Comparison of ENCODE assay signal across 1 cellular context in the genomic region with DNA sequence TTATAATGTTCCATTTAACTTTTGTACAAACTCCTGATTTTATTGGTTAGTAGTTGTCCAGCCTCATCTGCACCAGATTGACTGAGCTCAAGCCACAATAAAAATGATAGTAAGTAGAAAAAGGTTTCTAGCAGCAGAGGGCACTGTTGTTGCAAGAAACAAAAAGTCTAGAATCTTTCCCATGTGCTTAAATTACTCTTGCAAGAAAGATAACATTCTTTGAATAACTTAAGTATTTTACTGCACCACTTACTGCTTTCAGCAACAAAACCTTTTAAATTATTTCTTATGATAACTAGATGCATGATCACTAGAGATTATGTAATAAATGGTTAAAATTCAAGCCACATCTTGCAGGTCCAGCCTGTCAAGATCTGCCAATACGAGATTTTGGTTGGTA.
TF ChIP-seq lines count a peak whose summit lies in the region.

No MANE protein-coding gene starts in this region.

TF ChIP-seq in HepG2, 621 proteins besides CTCF, POLR2A, EP300 and RAD21 (continued from another document):
- TF ChIP-seq, protein P1, sequence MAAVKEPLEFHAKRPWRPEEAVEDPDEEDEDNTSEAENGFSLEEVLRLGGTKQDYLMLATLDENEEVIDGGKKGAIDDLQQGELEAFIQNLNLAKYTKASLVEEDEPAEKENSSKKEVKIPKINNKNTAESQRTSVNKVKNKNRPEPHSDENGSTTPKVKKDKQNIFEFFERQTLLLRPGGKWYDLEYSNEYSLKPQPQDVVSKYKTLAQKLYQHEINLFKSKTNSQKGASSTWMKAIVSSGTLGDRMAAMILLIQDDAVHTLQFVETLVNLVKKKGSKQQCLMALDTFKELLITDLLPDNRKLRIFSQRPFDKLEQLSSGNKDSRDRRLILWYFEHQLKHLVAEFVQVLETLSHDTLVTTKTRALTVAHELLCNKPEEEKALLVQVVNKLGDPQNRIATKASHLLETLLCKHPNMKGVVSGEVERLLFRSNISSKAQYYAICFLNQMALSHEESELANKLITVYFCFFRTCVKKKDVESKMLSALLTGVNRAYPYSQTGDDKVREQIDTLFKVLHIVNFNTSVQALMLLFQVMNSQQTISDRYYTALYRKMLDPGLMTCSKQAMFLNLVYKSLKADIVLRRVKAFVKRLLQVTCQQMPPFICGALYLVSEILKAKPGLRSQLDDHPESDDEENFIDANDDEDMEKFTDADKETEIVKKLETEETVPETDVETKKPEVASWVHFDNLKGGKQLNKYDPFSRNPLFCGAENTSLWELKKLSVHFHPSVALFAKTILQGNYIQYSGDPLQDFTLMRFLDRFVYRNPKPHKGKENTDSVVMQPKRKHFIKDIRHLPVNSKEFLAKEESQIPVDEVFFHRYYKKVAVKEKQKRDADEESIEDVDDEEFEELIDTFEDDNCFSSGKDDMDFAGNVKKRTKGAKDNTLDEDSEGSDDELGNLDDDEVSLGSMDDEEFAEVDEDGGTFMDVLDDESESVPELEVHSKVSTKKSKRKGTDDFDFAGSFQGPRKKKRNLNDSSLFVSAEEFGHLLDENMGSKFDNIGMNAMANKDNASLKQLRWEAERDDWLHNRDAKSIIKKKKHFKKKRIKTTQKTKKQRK (IDR thresholded peaks at IDR 0.05; ENCODE audit: low read length): no peak
- TF ChIP-seq STAG1 (CRISPR knock-in tag; IDR thresholded peaks at IDR 0.05) (peak; percentile 71), ZSCAN21 (CRISPR knock-in tag; IDR thresholded peaks at IDR 0.05; ENCODE audit: borderline replicate concordance) (no peak), HNF4G (IDR thresholded peaks at IDR 0.05; ENCODE audit: borderline replicate concordance, low read depth, low read length) (no peak), HNF4G (CRISPR knock-in tag; IDR thresholded peaks at IDR 0.05; ENCODE audit: borderline replicate concordance, low read depth) (no peak), SNAI1 (CRISPR knock-in tag; IDR thresholded peaks at IDR 0.05; ENCODE audit: borderline replicate concordance) (no peak), PCBP2 (optimal IDR thresholded peaks at IDR 0.05; ENCODE audit: low read depth, low read length, poor library complexity, severe bottlenecking) (no peak), ZNF124 (CRISPR knock-in tag; IDR thresholded peaks at IDR 0.05) (no peak), SMYD3 (CRISPR knock-in tag; IDR thresholded peaks at IDR 0.05) (no peak)
- TF ChIP-seq, protein P2, sequence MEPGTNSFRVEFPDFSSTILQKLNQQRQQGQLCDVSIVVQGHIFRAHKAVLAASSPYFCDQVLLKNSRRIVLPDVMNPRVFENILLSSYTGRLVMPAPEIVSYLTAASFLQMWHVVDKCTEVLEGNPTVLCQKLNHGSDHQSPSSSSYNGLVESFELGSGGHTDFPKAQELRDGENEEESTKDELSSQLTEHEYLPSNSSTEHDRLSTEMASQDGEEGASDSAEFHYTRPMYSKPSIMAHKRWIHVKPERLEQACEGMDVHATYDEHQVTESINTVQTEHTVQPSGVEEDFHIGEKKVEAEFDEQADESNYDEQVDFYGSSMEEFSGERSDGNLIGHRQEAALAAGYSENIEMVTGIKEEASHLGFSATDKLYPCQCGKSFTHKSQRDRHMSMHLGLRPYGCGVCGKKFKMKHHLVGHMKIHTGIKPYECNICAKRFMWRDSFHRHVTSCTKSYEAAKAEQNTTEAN (CRISPR knock-in tag; conservative IDR thresholded peaks at IDR 0.05): no peak
TF ChIP-seq in HepG2: peak in this region for 2.
